13 cellular contexts compared by ENCODE assay signal in genomic region chr18:54950221-54950620, GRCh38. TPM values are rescaled to one million over a fixed set of nuclear protein-coding genes. Genes with fewer than 3 reads are reported as not detected.
DNase-seq lines count a peak whose midpoint lies in the region; ATAC-seq and TF ChIP-seq lines count a peak whose summit lies in the region.
"Had no signal": no experiment of that assay in that cellular context is flagged by ENCODE, and none has a peak within 500 bp of the region (broad histone marks: within the 10 kb centered on the region; RNA-seq: fewer than 3 reads in every experiment).

No MANE protein-coding gene starts in this region.

- ATAC-seq in natural killer cell (no peak), Right ventricle myocardium superior (ENCODE audit: poor library complexity) (no peak)
- ATAC-seq in activated naive CD8-positive, alpha-beta T cell treated with anti-CD3 and anti-CD28 coated beads, Interleukin-2, amount 50 U/mL, for 24 hours: no peak
- ATAC-seq: effector memory CD8-positive, alpha-beta T cell; naive thymus-derived CD8-positive, alpha-beta T cell; Right ventricle myocardium inferior had no signal

- H3K4me3 Mint-ChIP-seq in Calu3 (ENCODE audit: low read depth, unreplicated experiment) (no peak overlapping the region), natural killer cell (no peak overlapping the region)
- H3K4me3 Mint-ChIP-seq in activated naive CD8-positive, alpha-beta T cell treated with anti-CD3 and anti-CD28 coated beads, Interleukin-2, amount 50 U/mL, for 24 hours: no peak overlapping the region
- H3K4me3 Mint-ChIP-seq: effector memory CD8-positive, alpha-beta T cell; naive thymus-derived CD8-positive, alpha-beta T cell had no signal

- H3K4me1 ChIP-seq in right atrium auricular region: peaks cover 0 to 19% of the 10 kb centered on the region in 2 donors

- H3K27ac Mint-ChIP-seq in Calu3 (ENCODE audit: unreplicated experiment): peak overlapping the region; percentile 78
- H3K27ac Mint-ChIP-seq in natural killer cell: no peak overlapping the region
- H3K27ac Mint-ChIP-seq in activated naive CD8-positive, alpha-beta T cell treated with anti-CD3 and anti-CD28 coated beads, Interleukin-2, amount 50 U/mL, for 24 hours: no peak overlapping the region
- H3K27ac Mint-ChIP-seq: effector memory CD8-positive, alpha-beta T cell; naive thymus-derived CD8-positive, alpha-beta T cell had no signal

- BruUV-seq in Calu3 (replicated peaks; lab: Mats Ljungman, UMichigan): no TSS peak

- no peak overlapping the region for H3K4me3 ChIP-seq in right atrium auricular region
- H3K4me3 ChIP-seq: GM23248 had no signal

- H3K9me3 Mint-ChIP-seq in Calu3 (ENCODE audit: low read depth, unreplicated experiment) (no peaks in the 10 kb centered on the region), natural killer cell (no peaks in the 10 kb centered on the region)
- H3K9me3 Mint-ChIP-seq in activated naive CD8-positive, alpha-beta T cell treated with anti-CD3 and anti-CD28 coated beads, Interleukin-2, amount 50 U/mL, for 24 hours: no peaks in the 10 kb centered on the region
- H3K9me3 Mint-ChIP-seq: effector memory CD8-positive, alpha-beta T cell; naive thymus-derived CD8-positive, alpha-beta T cell had no signal

- TF ChIP-seq CTCF in Calu3 (IDR thresholded peaks at IDR 0.05; ENCODE audit: unreplicated experiment): peak; percentile 47
- TF ChIP-seq CTCF in natural killer cell (IDR thresholded peaks at IDR 0.05): no peak
- TF ChIP-seq CTCF in right atrium auricular region (IDR thresholded peaks at IDR 0.05): no peak

- CTCF ChIA-PET in Calu3 (lab: Charles Lee): interaction anchor here (0.7 to 2.8 kb wide), 5 partner anchors 19 to 506 kb away, joined by 3 to 17 read pairs (median 3); no protein-coding TSS in a partner anchor

- DNase-seq in Calu3 (peak; percentile 43), NCI-H1105 (lab: John Stamatoyannopoulos, UW) (peak; percentile 19), SK-N-DZ (ENCODE audit: low spot score) (peak; percentile 29), kidney tubule cell (ENCODE audit: low spot score) (peak; percentile 22), natural killer cell (no peak), Right ventricle myocardium superior (no peak), right atrium auricular region (ENCODE audit: low spot score) (no peak)
- DNase-seq in activated naive CD8-positive, alpha-beta T cell treated with anti-CD3 and anti-CD28 coated beads, Interleukin-2, amount 50 U/mL, for 24 hours: no peak
- DNase-seq: activated CD4-positive, alpha-beta T cell treated with anti-CD3 and anti-CD28 coated beads, Interleukin-2, amount 50 U/mL, for 48 hours; effector memory CD8-positive, alpha-beta T cell; GM23248; naive thymus-derived CD8-positive, alpha-beta T cell had no signal

- no peak overlapping the region for H3K27ac ChIP-seq in right atrium auricular region
- H3K27ac ChIP-seq: GM23248 had no signal

- no peaks in the 10 kb centered on the region for H3K27me3 Mint-ChIP-seq in Calu3 (ENCODE audit: unreplicated experiment)
- peaks cover 11 to 21% of the 10 kb centered on the region in 2 donors for H3K27me3 Mint-ChIP-seq in natural killer cell (ENCODE audit: low read depth in 2 of 2)
- peaks cover 3% of the 10 kb centered on the region for H3K27me3 Mint-ChIP-seq in activated naive CD8-positive, alpha-beta T cell treated with anti-CD3 and anti-CD28 coated beads, Interleukin-2, amount 50 U/mL, for 24 hours

- H3K36me3 Mint-ChIP-seq in Calu3 (ENCODE audit: insufficient read depth, unreplicated experiment) (peaks cover 14% of the 10 kb centered on the region), natural killer cell (no peaks in the 10 kb centered on the region)
- no peaks in the 10 kb centered on the region for H3K36me3 Mint-ChIP-seq in activated naive CD8-positive, alpha-beta T cell treated with anti-CD3 and anti-CD28 coated beads, Interleukin-2, amount 50 U/mL, for 24 hours (ENCODE audit: low read depth)
- H3K36me3 Mint-ChIP-seq: naive thymus-derived CD8-positive, alpha-beta T cell had no signal

- peaks cover 55% of the 10 kb centered on the region for H3K4me1 Mint-ChIP-seq in Calu3 (ENCODE audit: low read depth, unreplicated experiment)
- H3K4me1 Mint-ChIP-seq in natural killer cell: peaks cover 10 to 14% of the 10 kb centered on the region in 2 donors
- peaks cover 25% of the 10 kb centered on the region for H3K4me1 Mint-ChIP-seq in activated naive CD8-positive, alpha-beta T cell treated with anti-CD3 and anti-CD28 coated beads, Interleukin-2, amount 50 U/mL, for 24 hours

- intact Hi-C loops in Calu3 (cut with micrococcal nuclease; ENCODE audit: unreplicated experiment) (loop anchor here (1.0 to 10.0 kb wide), 2 partner anchors 271 to 505 kb away; no protein-coding TSS in a partner anchor), natural killer cell (cut with micrococcal nuclease) (no loop called here), Right ventricle myocardium superior (cut with DNase I) (no loop called here)

- no peaks in the 10 kb centered on the region for H3K27me3 ChIP-seq in right atrium auricular region

- no peaks in the 10 kb centered on the region for H3K36me3 ChIP-seq in right atrium auricular region

- H3K9me3 ChIP-seq in right atrium auricular region: no peaks in the 10 kb centered on the region

RNA-seq across cellular contexts. Expression of gene CCDC68, which starts 9.0 kb away (rescaled TPM):
- 16.0 and 25.5 TPM in 2 replicates for total RNA-seq in Calu3 (2022)
- 1.9 and 3.2 TPM in 2 replicates for polyA plus RNA-seq in SK-N-DZ (2014; cell fraction: cytosol; rRNA removed)
- polyA plus RNA-seq in SK-N-DZ (2014; cell fraction: nucleus; rRNA removed): 1.9 and 2.5 TPM in 2 replicates
- not detected for total RNA-seq in natural killer cell
- total RNA-seq in Right ventricle myocardium superior: 3.7 TPM
- 1 to 10 TPM; 7.3 to 8.0 TPM for total RNA-seq in right atrium auricular region
- total RNA-seq: naive thymus-derived CD8-positive, alpha-beta T cell had no signal
- polyA plus RNA-seq: naive thymus-derived CD8-positive, alpha-beta T cell had no signal

Comparison
In these comparisons a context has a peak if more than half of its experiments do, and no peak if none do; other contexts are left out.
1. DNase-seq: peak in Calu3 (single experiment), NCI-H1105 (single experiment), SK-N-DZ (single experiment) and kidney tubule cell (single experiment); none in natural killer cell (single experiment), Right ventricle myocardium superior (single experiment), activated naive CD8-positive, alpha-beta T cell treated with anti-CD3 and anti-CD28 coated beads, Interleukin-2, amount 50 U/mL, for 24 hours (single experiment) and right atrium auricular region (single experiment).